ENCODE assay signal across 6 cellular contexts in genomic region chr12:73517859-73518258, GRCh38.
"Had no signal": no experiment of that assay in that cellular context is flagged by ENCODE, and none has a peak within 500 bp of the region (broad histone marks: within the 10 kb centered on the region; RNA-seq: fewer than 3 reads in every experiment).

No MANE protein-coding gene starts in this region.

- H3K27ac ChIP-seq: HL-60 had no signal

- H3K4me3 ChIP-seq: GM23338 had no signal

- ATAC-seq: GM23338 had no signal

- H2AFZ ChIP-seq: GM23338 had no signal

- H3K4me2 ChIP-seq: GM23338 had no signal

- DNase-seq: H9, HCEC 1CT, Kasumi-1, KG1 had no signal
